16 cellular contexts compared by ENCODE assay signal in genomic region chr2:133109772-133110171, GRCh38.
DNase-seq lines count a peak whose midpoint lies in the region; ATAC-seq and TF ChIP-seq lines count a peak whose summit lies in the region.
"Had no signal": no experiment of that assay in that cellular context is flagged by ENCODE, and none has a peak within 500 bp of the region (broad histone marks: within the 10 kb centered on the region; RNA-seq: fewer than 3 reads in every experiment).

No MANE protein-coding gene starts in this region.

- H3K9me3 ChIP-seq in MG63 (no peaks in the 10 kb centered on the region), BE2C (no peaks in the 10 kb centered on the region)

- H3K36me3 ChIP-seq in BJ (ENCODE audit: control insufficient read depth, insufficient read depth, low read length) (no peaks in the 10 kb centered on the region), MG63 (no peaks in the 10 kb centered on the region), BE2C (no peaks in the 10 kb centered on the region)

- CTCF ChIA-PET in BJ (lab: Yijun Ruan, JAX), result interaction anchor here (0.7 to 1.3 kb wide), 2 partner anchors 10 to 13 kb away, joined by 3 to 5 read pairs; no protein-coding TSS in a partner anchor

- H3K4me3 ChIP-seq in BJ (ENCODE audit: low read depth, low read length) (no peak overlapping the region), MG63 (no peak overlapping the region), epithelial cell of esophagus (ENCODE audit: low read length) (no peak overlapping the region), BE2C (ENCODE audit: low read depth, low read length) (no peak overlapping the region)
- H3K4me3 ChIP-seq: K562 had no signal

- DNase-seq in BJ (ENCODE audit: low read depth) (peak; percentile 66), MG63 (peak; percentile 57), epithelial cell of esophagus (ENCODE audit: low read depth) (peak; percentile 74), myocyte (ENCODE audit: low read depth) (peak; percentile 16), BE2C (no peak)
- no peak for DNase-seq in stimulated activated CD4-positive, alpha-beta T cell treated with anti-CD3 and anti-CD28 coated beads, Interleukin-12 subunit alpha, Interleukin-12 subunit beta, amount 100 ng/mL, for 4 hours
- DNase-seq in activated CD8-positive, alpha-beta memory T cell treated with anti-CD3 and anti-CD28 coated beads, Interleukin-2, amount 50 U/mL, for 48 hours, result no peak
- DNase-seq: activated CD4-positive, alpha-beta T cell treated with anti-CD3 and anti-CD28 coated beads, Interleukin-2, amount 50 U/mL, for 1 hour; left colon; naive B cell; NCI-H1694; NCI-H526 treated with DMSO at 0.1 percent for 48 hours; stimulated activated CD4-positive, alpha-beta T cell treated with anti-CD3 and anti-CD28 coated beads, Interleukin-2, amount 100 ng/mL, for 48 hours; trophoblast cell had no signal

- no peaks in the 10 kb centered on the region for H3K4me1 ChIP-seq in BE2C

- ATAC-seq in GM19023 (IDR thresholded peaks at IDR 0.05; ENCODE audit: unreplicated experiment), result no peak
- ATAC-seq: K562, left colon had no signal

- H3K27me3 ChIP-seq in BJ (ENCODE audit: control insufficient read depth, insufficient read depth, low read length) (no peaks in the 10 kb centered on the region), MG63 (no peaks in the 10 kb centered on the region), BE2C (no peaks in the 10 kb centered on the region)

- POLR2A ChIA-PET in BJ (lab: Charles Lee), result no interaction called here

- TF ChIP-seq CTCF in BJ (IDR thresholded peaks at IDR 0.05; ENCODE audit: insufficient read depth, low read depth, low read length), result no peak
- TF ChIP-seq CTCF in epithelial cell of esophagus (IDR thresholded peaks at IDR 0.05; ENCODE audit: insufficient read depth, low read depth, low read length, missing control alignments), result no peak
- no peak for TF ChIP-seq CTCF in BE2C (IDR thresholded peaks at IDR 0.05; ENCODE audit: low read depth, low read length)

Comparison
In these comparisons a context has a peak if more than half of its experiments do, and no peak if none do; other contexts are left out.
1. DNase-seq: peak in BJ (single experiment), MG63 (single experiment), epithelial cell of esophagus (single experiment) and myocyte (single experiment); none in BE2C (single experiment), stimulated activated CD4-positive, alpha-beta T cell treated with anti-CD3 and anti-CD28 coated beads, Interleukin-12 subunit alpha, Interleukin-12 subunit beta, amount 100 ng/mL, for 4 hours (single experiment) and activated CD8-positive, alpha-beta memory T cell treated with anti-CD3 and anti-CD28 coated beads, Interleukin-2, amount 50 U/mL, for 48 hours (single experiment).